ENCODE assay signal across 1 cellular context in the genomic region with DNA sequence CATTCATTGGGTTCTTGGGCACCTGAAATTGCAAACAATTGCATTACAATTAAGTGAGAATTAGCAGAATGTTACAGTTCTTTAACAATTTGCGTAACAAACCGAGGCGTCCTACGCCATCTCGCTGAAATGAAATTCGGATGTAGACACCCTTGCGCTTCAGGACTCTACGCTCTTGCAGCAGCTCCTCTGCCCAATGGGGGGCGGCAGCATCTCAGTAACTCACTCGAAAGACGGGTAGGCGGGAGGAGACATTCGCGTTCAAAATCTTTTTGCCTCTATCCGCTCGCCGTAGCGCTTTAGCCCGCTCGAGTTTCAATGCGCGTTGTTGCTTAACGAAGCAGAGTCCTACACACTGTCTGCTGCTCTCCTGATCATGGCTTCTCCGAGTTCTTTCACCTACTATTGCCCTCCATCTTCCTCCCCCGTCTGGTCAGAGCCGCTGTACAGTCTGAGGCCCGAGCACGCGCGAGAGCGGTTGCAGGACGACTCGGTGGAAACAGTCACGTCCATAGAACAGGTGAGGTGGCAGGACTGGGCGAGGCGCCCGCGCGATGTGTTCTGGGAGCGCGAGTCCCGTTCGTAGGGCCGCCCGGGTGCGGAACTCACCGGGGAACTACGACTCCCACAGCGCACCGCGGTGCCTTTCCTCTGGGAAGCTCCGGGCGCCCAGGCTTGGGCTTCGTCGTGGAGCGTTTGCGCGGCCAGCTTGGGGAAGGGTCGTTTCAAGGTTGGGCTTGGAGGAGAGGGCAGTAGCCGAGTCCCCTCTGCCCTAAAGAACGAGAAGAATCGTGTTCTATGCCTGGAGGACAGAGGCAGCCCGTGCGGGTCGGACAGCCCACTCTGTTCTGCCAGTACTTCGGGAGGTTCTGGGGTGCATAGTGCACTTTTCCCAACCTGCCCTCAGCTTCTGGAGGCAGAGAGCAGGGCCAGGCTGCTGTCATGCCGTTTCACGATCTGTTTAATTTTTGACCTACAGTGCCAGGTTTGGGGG.
A peak's percentile ranks its signal among the peaks of the same experiment; 100 is the strongest.
TF ChIP-seq lines count a peak whose summit lies in the region.

A gene with protein sequence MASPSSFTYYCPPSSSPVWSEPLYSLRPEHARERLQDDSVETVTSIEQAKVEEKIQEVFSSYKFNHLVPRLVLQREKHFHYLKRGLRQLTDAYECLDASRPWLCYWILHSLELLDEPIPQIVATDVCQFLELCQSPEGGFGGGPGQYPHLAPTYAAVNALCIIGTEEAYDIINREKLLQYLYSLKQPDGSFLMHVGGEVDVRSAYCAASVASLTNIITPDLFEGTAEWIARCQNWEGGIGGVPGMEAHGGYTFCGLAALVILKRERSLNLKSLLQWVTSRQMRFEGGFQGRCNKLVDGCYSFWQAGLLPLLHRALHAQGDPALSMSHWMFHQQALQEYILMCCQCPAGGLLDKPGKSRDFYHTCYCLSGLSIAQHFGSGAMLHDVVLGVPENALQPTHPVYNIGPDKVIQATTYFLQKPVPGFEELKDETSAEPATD (plus strand): TSS at position 318 of the 994 bp plus-strand sequence. CDS start 59 bp downstream, at position 377.

TF ChIP-seq in HepG2, 621 proteins besides CTCF, POLR2A, EP300 and RAD21 (continued from another document and continues in another):
- TF ChIP-seq, protein P1, sequence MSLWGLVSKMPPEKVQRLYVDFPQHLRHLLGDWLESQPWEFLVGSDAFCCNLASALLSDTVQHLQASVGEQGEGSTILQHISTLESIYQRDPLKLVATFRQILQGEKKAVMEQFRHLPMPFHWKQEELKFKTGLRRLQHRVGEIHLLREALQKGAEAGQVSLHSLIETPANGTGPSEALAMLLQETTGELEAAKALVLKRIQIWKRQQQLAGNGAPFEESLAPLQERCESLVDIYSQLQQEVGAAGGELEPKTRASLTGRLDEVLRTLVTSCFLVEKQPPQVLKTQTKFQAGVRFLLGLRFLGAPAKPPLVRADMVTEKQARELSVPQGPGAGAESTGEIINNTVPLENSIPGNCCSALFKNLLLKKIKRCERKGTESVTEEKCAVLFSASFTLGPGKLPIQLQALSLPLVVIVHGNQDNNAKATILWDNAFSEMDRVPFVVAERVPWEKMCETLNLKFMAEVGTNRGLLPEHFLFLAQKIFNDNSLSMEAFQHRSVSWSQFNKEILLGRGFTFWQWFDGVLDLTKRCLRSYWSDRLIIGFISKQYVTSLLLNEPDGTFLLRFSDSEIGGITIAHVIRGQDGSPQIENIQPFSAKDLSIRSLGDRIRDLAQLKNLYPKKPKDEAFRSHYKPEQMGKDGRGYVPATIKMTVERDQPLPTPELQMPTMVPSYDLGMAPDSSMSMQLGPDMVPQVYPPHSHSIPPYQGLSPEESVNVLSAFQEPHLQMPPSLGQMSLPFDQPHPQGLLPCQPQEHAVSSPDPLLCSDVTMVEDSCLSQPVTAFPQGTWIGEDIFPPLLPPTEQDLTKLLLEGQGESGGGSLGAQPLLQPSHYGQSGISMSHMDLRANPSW (CRISPR knock-in tag; IDR thresholded peaks at IDR 0.05; ENCODE audit: borderline replicate concordance), result peak; percentile 67; the same call in 1 of the 2 replicates
- TF ChIP-seq ZNF282 (IDR thresholded peaks at IDR 0.05; ENCODE audit: partially characterized antibody), result no peak
- TF ChIP-seq ZNF362 (CRISPR knock-in tag; IDR thresholded peaks at IDR 0.05; ENCODE audit: borderline replicate concordance), result peak; percentile 44; the same call in 1 of the 2 replicates
- TF ChIP-seq MEIS2 (CRISPR knock-in tag; IDR thresholded peaks at IDR 0.05), result no peak; the same call in 1 of the 2 replicates
- TF ChIP-seq ZNF614 (CRISPR knock-in tag; IDR thresholded peaks at IDR 0.05; ENCODE audit: borderline replicate concordance), result peak; percentile 49; the same call in 1 of the 2 replicates
- no peak for TF ChIP-seq ZNF326 (CRISPR knock-in tag; IDR thresholded peaks at IDR 0.05; ENCODE audit: borderline replicate concordance)
- TF ChIP-seq ZNF180 (CRISPR knock-in tag; IDR thresholded peaks at IDR 0.05; ENCODE audit: borderline replicate concordance, low read depth), result no peak
- TF ChIP-seq ZNF740 (CRISPR knock-in tag; IDR thresholded peaks at IDR 0.05), result 0 out of 2 replicates have a peak, but pooled peaks have one; percentile 43
- no peak for TF ChIP-seq CERS6 (CRISPR knock-in tag; IDR thresholded peaks at IDR 0.05)
- no peak; the same call in 1 of the 2 replicates for TF ChIP-seq ZNF33B (CRISPR knock-in tag; IDR thresholded peaks at IDR 0.05)
- TF ChIP-seq ZNF75D (CRISPR knock-in tag; IDR thresholded peaks at IDR 0.05; ENCODE audit: borderline replicate concordance), result no peak
- TF ChIP-seq, protein P2, sequence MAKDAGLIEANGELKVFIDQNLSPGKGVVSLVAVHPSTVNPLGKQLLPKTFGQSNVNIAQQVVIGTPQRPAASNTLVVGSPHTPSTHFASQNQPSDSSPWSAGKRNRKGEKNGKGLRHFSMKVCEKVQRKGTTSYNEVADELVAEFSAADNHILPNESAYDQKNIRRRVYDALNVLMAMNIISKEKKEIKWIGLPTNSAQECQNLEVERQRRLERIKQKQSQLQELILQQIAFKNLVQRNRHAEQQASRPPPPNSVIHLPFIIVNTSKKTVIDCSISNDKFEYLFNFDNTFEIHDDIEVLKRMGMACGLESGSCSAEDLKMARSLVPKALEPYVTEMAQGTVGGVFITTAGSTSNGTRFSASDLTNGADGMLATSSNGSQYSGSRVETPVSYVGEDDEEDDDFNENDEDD (CRISPR knock-in tag; IDR thresholded peaks at IDR 0.05; ENCODE audit: borderline replicate concordance), result peak; percentile 85
- TF ChIP-seq RARA (CRISPR knock-in tag; IDR thresholded peaks at IDR 0.05), result no peak
- TF ChIP-seq NCOR1 (IDR thresholded peaks at IDR 0.05; ENCODE audit: borderline replicate concordance, low read length), result peak; percentile 43; the same call in 1 of the 2 replicates
- no peak for TF ChIP-seq ATRX (CRISPR knock-in tag; IDR thresholded peaks at IDR 0.05; ENCODE audit: borderline replicate concordance)
- TF ChIP-seq, protein P3, sequence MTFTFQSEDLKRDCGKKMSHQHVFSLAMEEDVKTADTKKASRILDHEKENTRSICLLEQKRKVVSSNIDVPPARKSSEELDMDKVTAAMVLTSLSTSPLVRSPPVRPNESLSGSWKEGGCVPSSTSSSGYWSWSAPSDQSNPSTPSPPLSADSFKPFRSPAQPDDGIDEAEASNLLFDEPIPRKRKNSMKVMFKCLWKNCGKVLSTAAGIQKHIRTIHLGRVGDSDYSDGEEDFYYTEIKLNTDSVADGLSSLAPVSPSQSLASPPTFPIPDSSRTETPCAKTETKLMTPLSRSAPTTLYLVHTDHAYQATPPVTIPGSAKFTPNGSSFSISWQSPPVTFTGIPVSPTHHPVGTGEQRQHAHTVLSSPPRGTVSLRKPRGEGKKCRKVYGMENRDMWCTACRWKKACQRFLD (CRISPR knock-in tag; IDR thresholded peaks at IDR 0.05; ENCODE audit: borderline replicate concordance), result peak; percentile 81; the same call in 1 of the 2 replicates
- peak; percentile 97 for TF ChIP-seq ZSCAN29 (CRISPR knock-in tag; conservative IDR thresholded peaks at IDR 0.05)
- no peak for TF ChIP-seq HHEX (CRISPR knock-in tag; IDR thresholded peaks at IDR 0.05)
- no peak; the same call in 1 of the 2 replicates for TF ChIP-seq BRD4 (CRISPR knock-in tag; IDR thresholded peaks at IDR 0.05)
- TF ChIP-seq SAFB2 (CRISPR knock-in tag; IDR thresholded peaks at IDR 0.05; ENCODE audit: borderline replicate concordance, low read depth), result no peak; the same call in 1 of the 2 replicates
- TF ChIP-seq ZNF18 (CRISPR knock-in tag; IDR thresholded peaks at IDR 0.05; ENCODE audit: insufficient replicate concordance), result no peak
- TF ChIP-seq PRMT3 (CRISPR knock-in tag; IDR thresholded peaks at IDR 0.05; ENCODE audit: borderline replicate concordance, low read depth), result no peak; the same call in 1 of the 2 replicates
- peak; percentile 91 for TF ChIP-seq PHF8 (CRISPR knock-in tag; IDR thresholded peaks at IDR 0.05)
- no peak for TF ChIP-seq ADNP (CRISPR knock-in tag; IDR thresholded peaks at IDR 0.05)
- TF ChIP-seq, protein P4, sequence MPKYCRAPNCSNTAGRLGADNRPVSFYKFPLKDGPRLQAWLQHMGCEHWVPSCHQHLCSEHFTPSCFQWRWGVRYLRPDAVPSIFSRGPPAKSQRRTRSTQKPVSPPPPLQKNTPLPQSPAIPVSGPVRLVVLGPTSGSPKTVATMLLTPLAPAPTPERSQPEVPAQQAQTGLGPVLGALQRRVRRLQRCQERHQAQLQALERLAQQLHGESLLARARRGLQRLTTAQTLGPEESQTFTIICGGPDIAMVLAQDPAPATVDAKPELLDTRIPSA (CRISPR knock-in tag; IDR thresholded peaks at IDR 0.05; ENCODE audit: borderline replicate concordance), result 0 out of 2 replicates have a peak, but pooled peaks have one; percentile 44
- TF ChIP-seq, protein P5, sequence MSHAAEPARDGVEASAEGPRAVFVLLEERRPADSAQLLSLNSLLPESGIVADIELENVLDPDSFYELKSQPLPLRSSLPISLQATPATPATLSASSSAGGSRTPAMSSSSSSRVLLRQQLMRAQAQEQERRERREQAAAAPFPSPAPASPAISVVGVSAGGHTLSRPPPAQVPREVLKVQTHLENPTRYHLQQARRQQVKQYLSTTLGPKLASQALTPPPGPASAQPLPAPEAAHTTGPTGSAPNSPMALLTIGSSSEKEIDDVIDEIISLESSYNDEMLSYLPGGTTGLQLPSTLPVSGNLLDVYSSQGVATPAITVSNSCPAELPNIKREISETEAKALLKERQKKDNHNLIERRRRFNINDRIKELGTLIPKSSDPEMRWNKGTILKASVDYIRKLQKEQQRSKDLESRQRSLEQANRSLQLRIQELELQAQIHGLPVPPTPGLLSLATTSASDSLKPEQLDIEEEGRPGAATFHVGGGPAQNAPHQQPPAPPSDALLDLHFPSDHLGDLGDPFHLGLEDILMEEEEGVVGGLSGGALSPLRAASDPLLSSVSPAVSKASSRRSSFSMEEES (CRISPR knock-in tag; IDR thresholded peaks at IDR 0.05), result peak; percentile 21; the same call in 1 of the 2 replicates
- TF ChIP-seq NFKBIZ (CRISPR knock-in tag; IDR thresholded peaks at IDR 0.05), result peak; percentile 68; the same call in 1 of the 2 replicates
- peak; percentile 88 for TF ChIP-seq ZSCAN9 (CRISPR knock-in tag; IDR thresholded peaks at IDR 0.05; ENCODE audit: borderline replicate concordance)
- peak; percentile 27; the same call in 1 of the 2 replicates for TF ChIP-seq ZNF232 (CRISPR knock-in tag; IDR thresholded peaks at IDR 0.05; ENCODE audit: borderline replicate concordance)
- TF ChIP-seq ZNF382 (CRISPR knock-in tag; IDR thresholded peaks at IDR 0.05; ENCODE audit: borderline replicate concordance), result no peak
- TF ChIP-seq MED1 (CRISPR knock-in tag; IDR thresholded peaks at IDR 0.05), result no peak; the same call in 1 of the 2 replicates
- TF ChIP-seq, protein P6, sequence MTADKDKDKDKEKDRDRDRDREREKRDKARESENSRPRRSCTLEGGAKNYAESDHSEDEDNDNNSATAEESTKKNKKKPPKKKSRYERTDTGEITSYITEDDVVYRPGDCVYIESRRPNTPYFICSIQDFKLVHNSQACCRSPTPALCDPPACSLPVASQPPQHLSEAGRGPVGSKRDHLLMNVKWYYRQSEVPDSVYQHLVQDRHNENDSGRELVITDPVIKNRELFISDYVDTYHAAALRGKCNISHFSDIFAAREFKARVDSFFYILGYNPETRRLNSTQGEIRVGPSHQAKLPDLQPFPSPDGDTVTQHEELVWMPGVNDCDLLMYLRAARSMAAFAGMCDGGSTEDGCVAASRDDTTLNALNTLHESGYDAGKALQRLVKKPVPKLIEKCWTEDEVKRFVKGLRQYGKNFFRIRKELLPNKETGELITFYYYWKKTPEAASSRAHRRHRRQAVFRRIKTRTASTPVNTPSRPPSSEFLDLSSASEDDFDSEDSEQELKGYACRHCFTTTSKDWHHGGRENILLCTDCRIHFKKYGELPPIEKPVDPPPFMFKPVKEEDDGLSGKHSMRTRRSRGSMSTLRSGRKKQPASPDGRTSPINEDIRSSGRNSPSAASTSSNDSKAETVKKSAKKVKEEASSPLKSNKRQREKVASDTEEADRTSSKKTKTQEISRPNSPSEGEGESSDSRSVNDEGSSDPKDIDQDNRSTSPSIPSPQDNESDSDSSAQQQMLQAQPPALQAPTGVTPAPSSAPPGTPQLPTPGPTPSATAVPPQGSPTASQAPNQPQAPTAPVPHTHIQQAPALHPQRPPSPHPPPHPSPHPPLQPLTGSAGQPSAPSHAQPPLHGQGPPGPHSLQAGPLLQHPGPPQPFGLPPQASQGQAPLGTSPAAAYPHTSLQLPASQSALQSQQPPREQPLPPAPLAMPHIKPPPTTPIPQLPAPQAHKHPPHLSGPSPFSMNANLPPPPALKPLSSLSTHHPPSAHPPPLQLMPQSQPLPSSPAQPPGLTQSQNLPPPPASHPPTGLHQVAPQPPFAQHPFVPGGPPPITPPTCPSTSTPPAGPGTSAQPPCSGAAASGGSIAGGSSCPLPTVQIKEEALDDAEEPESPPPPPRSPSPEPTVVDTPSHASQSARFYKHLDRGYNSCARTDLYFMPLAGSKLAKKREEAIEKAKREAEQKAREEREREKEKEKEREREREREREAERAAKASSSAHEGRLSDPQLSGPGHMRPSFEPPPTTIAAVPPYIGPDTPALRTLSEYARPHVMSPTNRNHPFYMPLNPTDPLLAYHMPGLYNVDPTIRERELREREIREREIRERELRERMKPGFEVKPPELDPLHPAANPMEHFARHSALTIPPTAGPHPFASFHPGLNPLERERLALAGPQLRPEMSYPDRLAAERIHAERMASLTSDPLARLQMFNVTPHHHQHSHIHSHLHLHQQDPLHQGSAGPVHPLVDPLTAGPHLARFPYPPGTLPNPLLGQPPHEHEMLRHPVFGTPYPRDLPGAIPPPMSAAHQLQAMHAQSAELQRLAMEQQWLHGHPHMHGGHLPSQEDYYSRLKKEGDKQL (CRISPR knock-in tag; IDR thresholded peaks at IDR 0.05; ENCODE audit: low read depth), result no peak; the same call in none of the 2 replicates
